8 cellular contexts compared by ENCODE assay signal in the genomic region with DNA sequence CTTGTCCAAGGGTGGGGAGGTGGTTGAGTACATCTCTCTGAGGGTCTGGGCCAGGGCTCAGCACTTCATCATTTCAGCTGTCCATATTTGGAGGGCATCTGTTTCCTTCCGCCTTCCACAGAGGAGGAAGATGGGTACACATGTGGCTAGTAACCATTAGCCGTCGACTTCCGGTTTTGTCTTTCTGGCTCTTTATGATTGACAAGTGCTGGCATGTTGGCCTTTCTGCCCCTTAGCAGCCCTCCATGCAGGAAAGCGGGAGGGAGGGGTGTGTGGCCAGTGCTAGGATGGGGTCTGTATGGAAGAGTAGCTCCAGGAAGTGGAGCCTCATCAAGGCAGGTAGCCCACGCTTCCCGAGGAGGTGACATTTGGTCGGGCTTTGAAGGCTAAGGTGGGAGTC.
DNase-seq lines count a peak whose midpoint lies in the region; ATAC-seq lines count a peak whose summit lies in the region.

No MANE protein-coding gene starts in this region.

- no peaks in the 10 kb centered on the region for H3K9me3 ChIP-seq in mucosa of rectum (ENCODE audit: control insufficient read depth in 2 of 2, low read length in 2 of 2)

- no peaks in the 10 kb centered on the region for H3K36me3 ChIP-seq in mucosa of rectum (ENCODE audit: control insufficient read depth in 2 of 2, insufficient read depth in 2 of 2, low read length in 2 of 2)

- H3K4me3 ChIP-seq in mucosa of rectum (ENCODE audit: low read length in 2 of 2): peak overlapping the region in 1 of 2 donors; percentile 14

- H3K27ac ChIP-seq in mucosa of rectum (ENCODE audit: low read depth in 2 of 2, low read length in 2 of 2): peak overlapping the region; percentile 77 to 80

- DNase-seq in GDM1 (lab: John Stamatoyannopoulos, UW): peak; percentile 81
- DNase-seq in activated CD8-positive, alpha-beta memory T cell treated with anti-CD3 and anti-CD28 coated beads, Interleukin-2, amount 50 U/mL, for 48 hours: peak; percentile 73
- no peak for DNase-seq in DMS 273 treated with DMSO at 0.1 percent for 48 hours (lab: John Stamatoyannopoulos, UW)
- DNase-seq in cerebellum (ENCODE audit: low spot score): no peak
- DNase-seq in NCI-H2227 treated with DMSO at 0.1 percent for 48 hours (lab: John Stamatoyannopoulos, UW): no peak

- peaks cover 16 to 28% of the 10 kb centered on the region in 2 donors for H3K4me1 ChIP-seq in mucosa of rectum (ENCODE audit: control insufficient read depth in 2 of 2, insufficient read depth in 2 of 2, low read length in 2 of 2)

- no peak overlapping the region for H3K9ac ChIP-seq in mucosa of rectum (ENCODE audit: low read depth in 1 of 2, low read length in 2 of 2)

- ATAC-seq in HG03354 (IDR thresholded peaks at IDR 0.05; ENCODE audit: poor library complexity, severe bottlenecking, unreplicated experiment) (peak; percentile 35), HG03045 (IDR thresholded peaks at IDR 0.05; ENCODE audit: unreplicated experiment) (no peak)

- no peaks in the 10 kb centered on the region for H3K27me3 ChIP-seq in mucosa of rectum (ENCODE audit: control insufficient read depth in 2 of 2, insufficient read depth in 2 of 2, low read length in 2 of 2)

Comparison
In these comparisons a context has a peak if more than half of its experiments do, and no peak if none do; other contexts are left out.
1. DNase-seq: peak in GDM1 (single experiment) and activated CD8-positive, alpha-beta memory T cell treated with anti-CD3 and anti-CD28 coated beads, Interleukin-2, amount 50 U/mL, for 48 hours (single experiment); none in DMS 273 treated with DMSO at 0.1 percent for 48 hours (single experiment), cerebellum (single experiment) and NCI-H2227 treated with DMSO at 0.1 percent for 48 hours (single experiment).